In genomic region chr11:8913961-8914660, GRCh38 we compare ENCODE assay signal across 8 cellular contexts. TPM values are rescaled to one million over a fixed set of nuclear protein-coding genes. Genes with fewer than 3 reads are reported as not detected.
A peak's percentile ranks its signal among the peaks of the same experiment; 100 is the strongest.
DNase-seq lines count a peak whose midpoint lies in the region; ATAC-seq and TF ChIP-seq lines count a peak whose summit lies in the region.

No MANE protein-coding gene starts in this region.

- no peaks in the 10 kb centered on the region for H4K20me1 ChIP-seq in hepatocyte (ENCODE audit: insufficient read depth, poor library complexity, severe bottlenecking)
- H4K20me1 ChIP-seq in smooth muscle cell (ENCODE audit: low read depth), result peaks cover 8% of the 10 kb centered on the region

- no peaks in the 10 kb centered on the region for H3K27me3 Mint-ChIP-seq in HFFc6 (ENCODE audit: insufficient read depth)
- no peaks in the 10 kb centered on the region for H3K27me3 Mint-ChIP-seq in activated naive CD8-positive, alpha-beta T cell treated with anti-CD3 and anti-CD28 coated beads, Interleukin-2, amount 50 U/mL, for 24 hours

- H3K9me2 ChIP-seq in hepatocyte (replicated peaks; ENCODE audit: insufficient read depth), result no peaks in the 10 kb centered on the region

- WGBS in hepatocyte (ENCODE audit: low lambda C conversion rate, missing lambda C conversion rate), result 55% methylated on average over 9 of the region's 9 CpGs
- 38% methylated on average over 9 of the region's 9 CpGs for WGBS in smooth muscle cell (ENCODE audit: low lambda C conversion rate)

- H3K79me2 ChIP-seq in hepatocyte, result peaks cover 23% of the 10 kb centered on the region
- peaks cover 24% of the 10 kb centered on the region for H3K79me2 ChIP-seq in smooth muscle cell (ENCODE audit: low read depth)

- H3K9ac ChIP-seq in smooth muscle cell (ENCODE audit: low read depth), result no peak overlapping the region

- H2AFZ ChIP-seq in hepatocyte (peak overlapping the region; percentile 18), smooth muscle cell (ENCODE audit: low read depth) (no peak overlapping the region)

- H3K4me3 Mint-ChIP-seq in HFFc6, result peak overlapping the region; percentile 68
- peak overlapping the region; percentile 73 for H3K4me3 Mint-ChIP-seq in activated naive CD8-positive, alpha-beta T cell treated with anti-CD3 and anti-CD28 coated beads, Interleukin-2, amount 50 U/mL, for 24 hours

- H3K4me1 Mint-ChIP-seq in HFFc6 (ENCODE audit: low read depth), result peaks cover 66% of the 10 kb centered on the region
- peaks cover 42% of the 10 kb centered on the region for H3K4me1 Mint-ChIP-seq in activated naive CD8-positive, alpha-beta T cell treated with anti-CD3 and anti-CD28 coated beads, Interleukin-2, amount 50 U/mL, for 24 hours

- peaks cover 11% of the 10 kb centered on the region for H3F3A ChIP-seq in smooth muscle cell (ENCODE audit: low read depth)

- peak overlapping the region; percentile 61 for H3K4me2 ChIP-seq in hepatocyte
- peak overlapping the region; percentile 79 for H3K4me2 ChIP-seq in smooth muscle cell

- H3K4me3 ChIP-seq in RWPE2 (ENCODE audit: severe bottlenecking), result no peak overlapping the region
- H3K4me3 ChIP-seq in hepatocyte, result no peak overlapping the region
- H3K4me3 ChIP-seq in smooth muscle cell, result peak overlapping the region; percentile 17

- H3K4me1 ChIP-seq in RWPE2 (ENCODE audit: insufficient read depth, poor library complexity, severe bottlenecking), result peaks cover 32% of the 10 kb centered on the region
- peaks cover 33% of the 10 kb centered on the region for H3K4me1 ChIP-seq in hepatocyte (ENCODE audit: insufficient read depth)
- H3K4me1 ChIP-seq in smooth muscle cell (ENCODE audit: low read depth), result peaks cover 33% of the 10 kb centered on the region

- ATAC-seq in RWPE2 (ENCODE audit: low read depth) (no peak), GM18505 (IDR thresholded peaks at IDR 0.05; ENCODE audit: unreplicated experiment) (no peak), HG03439 (IDR thresholded peaks at IDR 0.05; ENCODE audit: unreplicated experiment) (no peak)
- ATAC-seq in activated naive CD8-positive, alpha-beta T cell treated with anti-CD3 and anti-CD28 coated beads, Interleukin-2, amount 50 U/mL, for 24 hours, result peak; percentile 26

- TF ChIP-seq CTCF in HFFc6 (IDR thresholded peaks at IDR 0.05), result peak; percentile 78
- peak; percentile 87 for TF ChIP-seq CTCF in RWPE2 (IDR thresholded peaks at IDR 0.05; ENCODE audit: poor library complexity, severe bottlenecking)
- peak; percentile 65 for TF ChIP-seq CTCF in hepatocyte (IDR thresholded peaks at IDR 0.05; ENCODE audit: poor library complexity)
- TF ChIP-seq CTCF in smooth muscle cell (IDR thresholded peaks at IDR 0.05; ENCODE audit: borderline replicate concordance, insufficient read depth, poor library complexity, severe bottlenecking), result peak; percentile 54

- no peak for TF ChIP-seq POLR2A in GM18505 (IDR thresholded peaks at IDR 0.05; ENCODE audit: borderline replicate concordance, extremely low read depth, insufficient read depth, insufficient read length)

- H3K9me3 ChIP-seq in RWPE2 (ENCODE audit: severe bottlenecking) (no peaks in the 10 kb centered on the region), hepatocyte (ENCODE audit: low read depth) (no peaks in the 10 kb centered on the region), smooth muscle cell (replicated peaks; ENCODE audit: low read depth) (no peaks in the 10 kb centered on the region)

- H3K36me3 ChIP-seq in RWPE2 (ENCODE audit: low read depth), result peaks cover 45% of the 10 kb centered on the region
- H3K36me3 ChIP-seq in hepatocyte (replicated peaks; ENCODE audit: insufficient read depth, low read depth), result no peaks in the 10 kb centered on the region
- no peaks in the 10 kb centered on the region for H3K36me3 ChIP-seq in smooth muscle cell (ENCODE audit: low read depth)

- H3K27ac Mint-ChIP-seq in HFFc6, result peak overlapping the region; percentile 78
- peak overlapping the region; percentile 76 for H3K27ac Mint-ChIP-seq in activated naive CD8-positive, alpha-beta T cell treated with anti-CD3 and anti-CD28 coated beads, Interleukin-2, amount 50 U/mL, for 24 hours

- peak; percentile 49 for DNase-seq in COR-L47 (lab: John Stamatoyannopoulos, UW)
- no peak for DNase-seq in HFFc6
- no peak for DNase-seq in RWPE2 (ENCODE audit: low spot score)
- peak; percentile 54 for DNase-seq in activated naive CD8-positive, alpha-beta T cell treated with anti-CD3 and anti-CD28 coated beads, Interleukin-2, amount 50 U/mL, for 24 hours
- peak; percentile 58 for DNase-seq in hepatocyte (ENCODE audit: low spot score)
- no peak for DNase-seq in smooth muscle cell (lab: John Stamatoyannopoulos, UW; ENCODE audit: unreplicated experiment)

- H3K27me3 ChIP-seq in RWPE2 (ENCODE audit: insufficient read depth, poor library complexity, severe bottlenecking) (no peaks in the 10 kb centered on the region), hepatocyte (no peaks in the 10 kb centered on the region), smooth muscle cell (ENCODE audit: low read depth) (no peaks in the 10 kb centered on the region)

- H3K9me3 Mint-ChIP-seq in HFFc6, result no peaks in the 10 kb centered on the region
- H3K9me3 Mint-ChIP-seq in activated naive CD8-positive, alpha-beta T cell treated with anti-CD3 and anti-CD28 coated beads, Interleukin-2, amount 50 U/mL, for 24 hours, result no peaks in the 10 kb centered on the region

- H3K27ac ChIP-seq in RWPE2 (ENCODE audit: poor library complexity, severe bottlenecking), result peak overlapping the region; percentile 50
- peak overlapping the region; percentile 28 for H3K27ac ChIP-seq in hepatocyte
- H3K27ac ChIP-seq in smooth muscle cell (ENCODE audit: low read depth), result peak overlapping the region; percentile 45

- H3K36me3 Mint-ChIP-seq in HFFc6 (ENCODE audit: low read depth), result peaks cover 11% of the 10 kb centered on the region
- H3K36me3 Mint-ChIP-seq in activated naive CD8-positive, alpha-beta T cell treated with anti-CD3 and anti-CD28 coated beads, Interleukin-2, amount 50 U/mL, for 24 hours (ENCODE audit: low read depth), result peaks cover 32% of the 10 kb centered on the region

RNA-seq across cellular contexts. Expression of gene AKIP1, which starts 3.1 kb away (rescaled TPM):
- 10 to 100 TPM; 39.9 to 47.3 (median 42.5) TPM for total RNA-seq in HFFc6 (2021; fragmentation: NEBNext Ultra II Directional; extraction: Animal tissue kit (Norgen Biotek cat#: 25700))
- total RNA-seq in hepatocyte (26.6 and 32.2 TPM in 2 replicates), smooth muscle cell (22.0 and 28.1 TPM in 2 replicates)
- polyA plus RNA-seq in hepatocyte (31.3 and 41.1 TPM in 2 replicates), smooth muscle cell (58.7 and 59.5 TPM in 2 replicates)

RNA-seq across cellular contexts. Expression of gene C11orf16, which starts 18.6 kb away (rescaled TPM):
- not detected for total RNA-seq in HFFc6 (2021; fragmentation: NEBNext Ultra II Directional; extraction: Animal tissue kit (Norgen Biotek cat#: 25700))
- total RNA-seq in hepatocyte (0.08 TPM in 1 of 2 replicates, not detected in the other), smooth muscle cell (not detected in 2 replicates)
- polyA plus RNA-seq in hepatocyte (not detected in 2 replicates), smooth muscle cell (not detected in 2 replicates)

RNA-seq across cellular contexts. Expression of gene ASCL3, which starts 28.7 kb away (rescaled TPM):
- not detected for total RNA-seq in HFFc6 (2021; fragmentation: NEBNext Ultra II Directional; extraction: Animal tissue kit (Norgen Biotek cat#: 25700))
- total RNA-seq in hepatocyte, result not detected in 2 replicates
- polyA plus RNA-seq in hepatocyte, result not detected in 2 replicates
- total RNA-seq in smooth muscle cell, result not detected in 2 replicates
- polyA plus RNA-seq in smooth muscle cell, result not detected in 2 replicates

RNA-seq across cellular contexts. Expression of gene TMEM9B, which starts 50.1 kb away (rescaled TPM):
- total RNA-seq in HFFc6 (2021; fragmentation: NEBNext Ultra II Directional; extraction: Animal tissue kit (Norgen Biotek cat#: 25700)), result 10 to 100 TPM; 50.0 to 66.0 (median 59.7) TPM
- total RNA-seq in hepatocyte, result 47.4 and 47.7 TPM in 2 replicates
- 64.9 and 69.6 TPM in 2 replicates for polyA plus RNA-seq in hepatocyte
- total RNA-seq in smooth muscle cell, result 39.3 and 41.1 TPM in 2 replicates
- polyA plus RNA-seq in smooth muscle cell, result 35.9 and 47.8 TPM in 2 replicates

Comparison
In these comparisons a context has a peak if more than half of its experiments do, and no peak if none do; other contexts are left out.
1. DNase-seq: peak in COR-L47 (single experiment), activated naive CD8-positive, alpha-beta T cell treated with anti-CD3 and anti-CD28 coated beads, Interleukin-2, amount 50 U/mL, for 24 hours (single experiment) and hepatocyte (single experiment); none in HFFc6 (single experiment), RWPE2 (single experiment) and smooth muscle cell (single experiment).
2. Peak in every context shown above with its lines, with median percentiles within 50 percentile points of each other: CTCF ChIP-seq and H3K27ac ChIP-seq.